In the genomic region with DNA sequence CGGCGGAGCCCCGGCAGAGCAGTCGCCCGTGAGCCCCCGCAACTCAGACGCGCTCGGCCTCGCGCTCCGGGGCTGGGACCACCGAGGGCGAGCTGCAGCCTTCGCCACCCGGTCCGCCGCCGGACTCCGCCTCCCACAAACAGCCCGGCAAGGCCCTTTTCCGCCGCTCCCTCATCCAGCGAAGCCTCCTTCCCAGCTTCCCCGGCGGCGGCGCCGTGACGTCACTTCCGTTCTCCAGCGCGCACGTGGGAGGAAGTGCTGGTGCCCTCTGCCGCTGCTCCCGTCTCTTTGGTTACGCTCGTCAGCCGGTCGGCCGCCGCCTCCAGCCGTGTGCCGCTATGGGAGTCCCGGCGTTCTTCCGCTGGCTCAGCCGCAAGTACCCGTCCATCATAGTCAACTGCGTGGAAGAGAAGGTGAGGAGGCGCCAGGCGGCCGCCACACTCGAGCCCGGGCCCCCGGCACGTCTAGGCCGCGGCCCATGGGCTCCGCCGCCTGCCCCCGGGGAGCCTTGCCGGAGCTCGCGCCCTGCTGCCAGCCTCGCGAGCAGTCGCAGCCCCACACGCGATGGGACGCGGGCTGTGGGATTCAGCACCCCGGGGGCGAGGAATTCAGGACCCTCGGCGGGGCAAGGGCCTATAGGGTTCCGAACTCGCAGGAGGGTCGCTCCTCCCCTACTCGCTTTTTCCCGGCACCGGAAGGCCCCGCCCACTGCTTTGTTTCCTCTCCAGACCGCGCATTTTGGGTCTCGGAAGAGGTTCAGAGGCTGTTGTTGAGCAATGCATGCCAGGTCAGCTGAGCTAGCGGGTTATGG, we compare ENCODE assay signal across 1 cellular context.
TF ChIP-seq lines count a peak whose summit lies in the region.

A gene with protein sequence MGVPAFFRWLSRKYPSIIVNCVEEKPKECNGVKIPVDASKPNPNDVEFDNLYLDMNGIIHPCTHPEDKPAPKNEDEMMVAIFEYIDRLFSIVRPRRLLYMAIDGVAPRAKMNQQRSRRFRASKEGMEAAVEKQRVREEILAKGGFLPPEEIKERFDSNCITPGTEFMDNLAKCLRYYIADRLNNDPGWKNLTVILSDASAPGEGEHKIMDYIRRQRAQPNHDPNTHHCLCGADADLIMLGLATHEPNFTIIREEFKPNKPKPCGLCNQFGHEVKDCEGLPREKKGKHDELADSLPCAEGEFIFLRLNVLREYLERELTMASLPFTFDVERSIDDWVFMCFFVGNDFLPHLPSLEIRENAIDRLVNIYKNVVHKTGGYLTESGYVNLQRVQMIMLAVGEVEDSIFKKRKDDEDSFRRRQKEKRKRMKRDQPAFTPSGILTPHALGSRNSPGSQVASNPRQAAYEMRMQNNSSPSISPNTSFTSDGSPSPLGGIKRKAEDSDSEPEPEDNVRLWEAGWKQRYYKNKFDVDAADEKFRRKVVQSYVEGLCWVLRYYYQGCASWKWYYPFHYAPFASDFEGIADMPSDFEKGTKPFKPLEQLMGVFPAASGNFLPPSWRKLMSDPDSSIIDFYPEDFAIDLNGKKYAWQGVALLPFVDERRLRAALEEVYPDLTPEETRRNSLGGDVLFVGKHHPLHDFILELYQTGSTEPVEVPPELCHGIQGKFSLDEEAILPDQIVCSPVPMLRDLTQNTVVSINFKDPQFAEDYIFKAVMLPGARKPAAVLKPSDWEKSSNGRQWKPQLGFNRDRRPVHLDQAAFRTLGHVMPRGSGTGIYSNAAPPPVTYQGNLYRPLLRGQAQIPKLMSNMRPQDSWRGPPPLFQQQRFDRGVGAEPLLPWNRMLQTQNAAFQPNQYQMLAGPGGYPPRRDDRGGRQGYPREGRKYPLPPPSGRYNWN (plus strand): TSS at position 271 of the 811 bp plus-strand sequence. CDS start 68 bp downstream, at position 339.

TF ChIP-seq in GM23338, 12 proteins besides CTCF, POLR2A, EP300 and RAD21 (continued from another document):
- TF ChIP-seq, protein P1, sequence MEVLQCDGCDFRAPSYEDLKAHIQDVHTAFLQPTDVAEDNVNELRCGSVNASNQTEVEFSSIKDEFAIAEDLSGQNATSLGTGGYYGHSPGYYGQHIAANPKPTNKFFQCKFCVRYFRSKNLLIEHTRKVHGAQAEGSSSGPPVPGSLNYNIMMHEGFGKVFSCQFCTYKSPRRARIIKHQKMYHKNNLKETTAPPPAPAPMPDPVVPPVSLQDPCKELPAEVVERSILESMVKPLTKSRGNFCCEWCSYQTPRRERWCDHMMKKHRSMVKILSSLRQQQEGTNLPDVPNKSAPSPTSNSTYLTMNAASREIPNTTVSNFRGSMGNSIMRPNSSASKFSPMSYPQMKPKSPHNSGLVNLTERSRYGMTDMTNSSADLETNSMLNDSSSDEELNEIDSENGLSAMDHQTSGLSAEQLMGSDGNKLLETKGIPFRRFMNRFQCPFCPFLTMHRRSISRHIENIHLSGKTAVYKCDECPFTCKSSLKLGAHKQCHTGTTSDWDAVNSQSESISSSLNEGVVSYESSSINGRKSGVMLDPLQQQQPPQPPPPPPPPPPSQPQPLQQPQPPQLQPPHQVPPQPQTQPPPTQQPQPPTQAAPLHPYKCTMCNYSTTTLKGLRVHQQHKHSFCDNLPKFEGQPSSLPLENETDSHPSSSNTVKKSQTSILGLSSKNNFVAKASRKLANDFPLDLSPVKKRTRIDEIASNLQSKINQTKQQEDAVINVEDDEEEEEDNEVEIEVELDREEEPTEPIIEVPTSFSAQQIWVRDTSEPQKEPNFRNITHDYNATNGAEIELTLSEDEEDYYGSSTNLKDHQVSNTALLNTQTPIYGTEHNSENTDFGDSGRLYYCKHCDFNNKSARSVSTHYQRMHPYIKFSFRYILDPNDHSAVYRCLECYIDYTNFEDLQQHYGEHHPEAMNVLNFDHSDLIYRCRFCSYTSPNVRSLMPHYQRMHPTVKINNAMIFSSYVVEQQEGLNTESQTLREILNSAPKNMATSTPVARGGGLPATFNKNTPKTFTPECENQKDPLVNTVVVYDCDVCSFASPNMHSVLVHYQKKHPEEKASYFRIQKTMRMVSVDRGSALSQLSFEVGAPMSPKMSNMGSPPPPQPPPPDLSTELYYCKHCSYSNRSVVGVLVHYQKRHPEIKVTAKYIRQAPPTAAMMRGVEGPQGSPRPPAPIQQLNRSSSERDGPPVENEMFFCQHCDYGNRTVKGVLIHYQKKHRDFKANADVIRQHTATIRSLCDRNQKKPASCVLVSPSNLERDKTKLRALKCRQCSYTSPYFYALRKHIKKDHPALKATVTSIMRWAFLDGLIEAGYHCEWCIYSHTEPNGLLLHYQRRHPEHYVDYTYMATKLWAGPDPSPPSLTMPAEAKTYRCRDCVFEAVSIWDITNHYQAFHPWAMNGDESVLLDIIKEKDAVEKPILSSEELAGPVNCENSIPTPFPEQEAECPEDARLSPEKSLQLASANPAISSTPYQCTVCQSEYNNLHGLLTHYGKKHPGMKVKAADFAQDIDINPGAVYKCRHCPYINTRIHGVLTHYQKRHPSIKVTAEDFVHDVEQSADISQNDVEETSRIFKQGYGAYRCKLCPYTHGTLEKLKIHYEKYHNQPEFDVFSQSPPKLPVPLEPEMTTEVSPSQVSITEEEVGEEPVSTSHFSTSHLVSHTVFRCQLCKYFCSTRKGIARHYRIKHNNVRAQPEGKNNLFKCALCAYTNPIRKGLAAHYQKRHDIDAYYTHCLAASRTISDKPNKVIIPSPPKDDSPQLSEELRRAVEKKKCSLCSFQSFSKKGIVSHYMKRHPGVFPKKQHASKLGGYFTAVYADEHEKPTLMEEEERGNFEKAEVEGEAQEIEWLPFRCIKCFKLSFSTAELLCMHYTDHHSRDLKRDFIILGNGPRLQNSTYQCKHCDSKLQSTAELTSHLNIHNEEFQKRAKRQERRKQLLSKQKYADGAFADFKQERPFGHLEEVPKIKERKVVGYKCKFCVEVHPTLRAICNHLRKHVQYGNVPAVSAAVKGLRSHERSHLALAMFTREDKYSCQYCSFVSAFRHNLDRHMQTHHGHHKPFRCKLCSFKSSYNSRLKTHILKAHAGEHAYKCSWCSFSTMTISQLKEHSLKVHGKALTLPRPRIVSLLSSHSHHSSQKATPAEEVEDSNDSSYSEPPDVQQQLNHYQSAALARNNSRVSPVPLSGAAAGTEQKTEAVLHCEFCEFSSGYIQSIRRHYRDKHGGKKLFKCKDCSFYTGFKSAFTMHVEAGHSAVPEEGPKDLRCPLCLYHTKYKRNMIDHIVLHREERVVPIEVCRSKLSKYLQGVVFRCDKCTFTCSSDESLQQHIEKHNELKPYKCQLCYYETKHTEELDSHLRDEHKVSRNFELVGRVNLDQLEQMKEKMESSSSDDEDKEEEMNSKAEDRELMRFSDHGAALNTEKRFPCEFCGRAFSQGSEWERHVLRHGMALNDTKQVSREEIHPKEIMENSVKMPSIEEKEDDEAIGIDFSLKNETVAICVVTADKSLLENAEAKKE (CRISPR knock-in tag; IDR thresholded peaks at IDR 0.05) = no peak
- no peak for TF ChIP-seq JUNB (IDR thresholded peaks at IDR 0.05; ENCODE audit: unreplicated experiment)
- TF ChIP-seq POLR2AphosphoS5 (IDR thresholded peaks at IDR 0.05; ENCODE audit: low read depth) = peak; percentile 94
- TF ChIP-seq CREB1 (CRISPR knock-in tag; IDR thresholded peaks at IDR 0.05; ENCODE audit: low read depth) = peak; percentile 98
- TF ChIP-seq, protein P2, sequence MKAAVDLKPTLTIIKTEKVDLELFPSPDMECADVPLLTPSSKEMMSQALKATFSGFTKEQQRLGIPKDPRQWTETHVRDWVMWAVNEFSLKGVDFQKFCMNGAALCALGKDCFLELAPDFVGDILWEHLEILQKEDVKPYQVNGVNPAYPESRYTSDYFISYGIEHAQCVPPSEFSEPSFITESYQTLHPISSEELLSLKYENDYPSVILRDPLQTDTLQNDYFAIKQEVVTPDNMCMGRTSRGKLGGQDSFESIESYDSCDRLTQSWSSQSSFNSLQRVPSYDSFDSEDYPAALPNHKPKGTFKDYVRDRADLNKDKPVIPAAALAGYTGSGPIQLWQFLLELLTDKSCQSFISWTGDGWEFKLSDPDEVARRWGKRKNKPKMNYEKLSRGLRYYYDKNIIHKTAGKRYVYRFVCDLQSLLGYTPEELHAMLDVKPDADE (IDR thresholded peaks at IDR 0.05) = peak; percentile 63; the same call in 1 of the 2 replicates
- TF ChIP-seq NANOG (IDR thresholded peaks at IDR 0.05; ENCODE audit: borderline replicate concordance) = no peak
- TF ChIP-seq ZNF114 (CRISPR knock-in tag; IDR thresholded peaks at IDR 0.05) = no peak
- TF ChIP-seq, protein P3, sequence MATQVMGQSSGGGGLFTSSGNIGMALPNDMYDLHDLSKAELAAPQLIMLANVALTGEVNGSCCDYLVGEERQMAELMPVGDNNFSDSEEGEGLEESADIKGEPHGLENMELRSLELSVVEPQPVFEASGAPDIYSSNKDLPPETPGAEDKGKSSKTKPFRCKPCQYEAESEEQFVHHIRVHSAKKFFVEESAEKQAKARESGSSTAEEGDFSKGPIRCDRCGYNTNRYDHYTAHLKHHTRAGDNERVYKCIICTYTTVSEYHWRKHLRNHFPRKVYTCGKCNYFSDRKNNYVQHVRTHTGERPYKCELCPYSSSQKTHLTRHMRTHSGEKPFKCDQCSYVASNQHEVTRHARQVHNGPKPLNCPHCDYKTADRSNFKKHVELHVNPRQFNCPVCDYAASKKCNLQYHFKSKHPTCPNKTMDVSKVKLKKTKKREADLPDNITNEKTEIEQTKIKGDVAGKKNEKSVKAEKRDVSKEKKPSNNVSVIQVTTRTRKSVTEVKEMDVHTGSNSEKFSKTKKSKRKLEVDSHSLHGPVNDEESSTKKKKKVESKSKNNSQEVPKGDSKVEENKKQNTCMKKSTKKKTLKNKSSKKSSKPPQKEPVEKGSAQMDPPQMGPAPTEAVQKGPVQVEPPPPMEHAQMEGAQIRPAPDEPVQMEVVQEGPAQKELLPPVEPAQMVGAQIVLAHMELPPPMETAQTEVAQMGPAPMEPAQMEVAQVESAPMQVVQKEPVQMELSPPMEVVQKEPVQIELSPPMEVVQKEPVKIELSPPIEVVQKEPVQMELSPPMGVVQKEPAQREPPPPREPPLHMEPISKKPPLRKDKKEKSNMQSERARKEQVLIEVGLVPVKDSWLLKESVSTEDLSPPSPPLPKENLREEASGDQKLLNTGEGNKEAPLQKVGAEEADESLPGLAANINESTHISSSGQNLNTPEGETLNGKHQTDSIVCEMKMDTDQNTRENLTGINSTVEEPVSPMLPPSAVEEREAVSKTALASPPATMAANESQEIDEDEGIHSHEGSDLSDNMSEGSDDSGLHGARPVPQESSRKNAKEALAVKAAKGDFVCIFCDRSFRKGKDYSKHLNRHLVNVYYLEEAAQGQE (IDR thresholded peaks at IDR 0.05; ENCODE audit: unreplicated experiment) = no peak
- TF ChIP-seq STAT1 (IDR thresholded peaks at IDR 0.05; ENCODE audit: unreplicated experiment) = no peak
